ENCODE assay signal across 8 cellular contexts in genomic region chr3:188309437-188310269, GRCh38.
DNase-seq lines count a peak whose midpoint lies in the region; ATAC-seq and TF ChIP-seq lines count a peak whose summit lies in the region.

No MANE protein-coding gene starts in this region.

- H3K36me3 Mint-ChIP-seq in dendritic cell treated with granulocyte-macrophage colony-stimulating factor and Interleukin-4, amounts not matched to agents 40 ng/mL and 50 ng/mL, for 4 days (ENCODE audit: low read depth): peaks cover 18% of the 10 kb centered on the region
- H3K36me3 Mint-ChIP-seq in CD4-positive, alpha-beta T cell (ENCODE audit: low read depth): peaks cover 12% of the 10 kb centered on the region

- CTCF ChIA-PET in CD4-positive, alpha-beta T cell (lab: Charles Lee): interaction anchor here (0.6 to 0.7 kb wide), 2 partner anchors 21 to 104 kb away, joined by 3 to 5 read pairs; no protein-coding TSS in a partner anchor

- H3K27me3 Mint-ChIP-seq in dendritic cell treated with granulocyte-macrophage colony-stimulating factor and Interleukin-4, amounts not matched to agents 40 ng/mL and 50 ng/mL, for 4 days: no peaks in the 10 kb centered on the region
- H3K27me3 Mint-ChIP-seq in CD4-positive, alpha-beta T cell: no peaks in the 10 kb centered on the region

- POLR2A ChIA-PET in CD4-positive, alpha-beta T cell (lab: Charles Lee): no interaction called here

- DNase-seq in sciatic nerve (ENCODE audit: low spot score) (no peak), hippocampal formation (lab: John Stamatoyannopoulos, UW) (no peak), NCI-H446 treated with DMSO at 0.1 percent for 48 hours (lab: John Stamatoyannopoulos, UW) (no peak)
- no peak for DNase-seq in CD4-positive, alpha-beta T cell

- peak overlapping the region; percentile 74 for H3K27ac Mint-ChIP-seq in dendritic cell treated with granulocyte-macrophage colony-stimulating factor and Interleukin-4, amounts not matched to agents 40 ng/mL and 50 ng/mL, for 4 days
- no peak overlapping the region for H3K27ac Mint-ChIP-seq in CD4-positive, alpha-beta T cell

- intact Hi-C loops in dendritic cell treated with granulocyte-macrophage colony-stimulating factor and Interleukin-4, amounts not matched to agents 40 ng/mL and 50 ng/mL, for 4 days (cut with micrococcal nuclease): loop anchor here (5.0 kb wide), 1 partner anchor 33 kb away; no protein-coding TSS in a partner anchor
- intact Hi-C loops in sciatic nerve (cut with DNase I): no loop called here
- intact Hi-C loops in CD4-positive, alpha-beta T cell (cut with DNase I, micrococcal nuclease): no loop called here

- no peaks in the 10 kb centered on the region for H3K9me3 Mint-ChIP-seq in dendritic cell treated with granulocyte-macrophage colony-stimulating factor and Interleukin-4, amounts not matched to agents 40 ng/mL and 50 ng/mL, for 4 days
- no peaks in the 10 kb centered on the region for H3K9me3 Mint-ChIP-seq in CD4-positive, alpha-beta T cell

- no peak for TF ChIP-seq CTCF in CD4-positive, alpha-beta T cell (IDR thresholded peaks at IDR 0.05)

- ATAC-seq in GM18508 (IDR thresholded peaks at IDR 0.05; ENCODE audit: insufficient read depth, unreplicated experiment) (peak; percentile 97), GM21381 (IDR thresholded peaks at IDR 0.05; ENCODE audit: unreplicated experiment) (peak; percentile 98), HG03354 (IDR thresholded peaks at IDR 0.05; ENCODE audit: poor library complexity, severe bottlenecking, unreplicated experiment) (peak; percentile 99), sciatic nerve (no peak)
- no peak for ATAC-seq in CD4-positive, alpha-beta T cell (ENCODE audit: poor library complexity)

- no peak overlapping the region for H3K27ac ChIP-seq in CD4-positive, alpha-beta T cell (ENCODE audit: low read depth, low read length)

- H3K27me3 ChIP-seq in CD4-positive, alpha-beta T cell (ENCODE audit: control insufficient read depth, insufficient read depth, low read length): no peaks in the 10 kb centered on the region

- H3K9me3 ChIP-seq in CD4-positive, alpha-beta T cell (ENCODE audit: control insufficient read depth, low read length): no peaks in the 10 kb centered on the region

- peak overlapping the region; percentile 40 for H3K4me3 Mint-ChIP-seq in dendritic cell treated with granulocyte-macrophage colony-stimulating factor and Interleukin-4, amounts not matched to agents 40 ng/mL and 50 ng/mL, for 4 days
- no peak overlapping the region for H3K4me3 Mint-ChIP-seq in CD4-positive, alpha-beta T cell

- peaks cover 52% of the 10 kb centered on the region for H3K4me1 Mint-ChIP-seq in dendritic cell treated with granulocyte-macrophage colony-stimulating factor and Interleukin-4, amounts not matched to agents 40 ng/mL and 50 ng/mL, for 4 days (ENCODE audit: low read depth)
- H3K4me1 Mint-ChIP-seq in CD4-positive, alpha-beta T cell (ENCODE audit: low read depth): peaks cover 26% of the 10 kb centered on the region

Comparison
In these comparisons a context has a peak if more than half of its experiments do, and no peak if none do; other contexts are left out.
1. ATAC-seq: peak in GM18508 (single experiment), GM21381 (single experiment) and HG03354 (single experiment); none in sciatic nerve (single experiment) and CD4-positive, alpha-beta T cell (single experiment).